ENCODE assay signal across 13 cellular contexts in genomic region chr10:84837041-84837766, GRCh38.
DNase-seq lines count a peak whose midpoint lies in the region; ATAC-seq and TF ChIP-seq lines count a peak whose summit lies in the region.
"Had no signal": no experiment of that assay in that cellular context is flagged by ENCODE, and none has a peak within 500 bp of the region (broad histone marks: within the 10 kb centered on the region; RNA-seq: fewer than 3 reads in every experiment).

No MANE protein-coding gene starts in this region.

- H2BK120ac ChIP-seq in trophoblast cell (ENCODE audit: insufficient read depth, low read length, poor library complexity) = no peak overlapping the region

- no peak for DNase-seq in Right ventricle myocardium inferior (ENCODE audit: missing footprints)
- DNase-seq in cardiac septum (ENCODE audit: low spot score) = no peak
- peak; percentile 91 for DNase-seq in NCI-H69 (lab: John Stamatoyannopoulos, UW)
- DNase-seq in left cardiac atrium = no peak
- DNase-seq in trophoblast cell = no peak
- no peak for DNase-seq in dorsolateral prefrontal cortex
- no peak for DNase-seq in activated T-cell treated with anti-CD3 and anti-CD28 coated beads, Interleukin-2, amount 50 U/mL, for 1 hour
- DNase-seq: MG63, NCI-H1694, NCI-H82 had no signal

- no peak for TF ChIP-seq CTCF in dorsolateral prefrontal cortex (IDR thresholded peaks at IDR 0.05 in 54 of 56, conservative IDR thresholded peaks at IDR 0.05 in 2 of 56; ENCODE audit: low read depth in 1 of 56, partially characterized antibody in 56 of 56)

- intact Hi-C loops in Right ventricle myocardium inferior (cut with DNase I) = no loop called here
- intact Hi-C loops in cardiac septum (cut with DNase I) = no loop called here
- intact Hi-C loops in left cardiac atrium (cut with DNase I) = no loop called here
- intact Hi-C loops in dorsolateral prefrontal cortex (cut with DNase I) = no loop called here

- H4K91ac ChIP-seq in trophoblast cell (ENCODE audit: low read depth, low read length) = no peak overlapping the region

- peaks cover 3 to 4% of the 10 kb centered on the region in 2 experiments for H3K4me1 ChIP-seq in trophoblast cell (ENCODE audit: control insufficient read depth in 1 of 2, insufficient read depth in 2 of 2, low read length in 2 of 2)
- H3K4me1 ChIP-seq: A549, HAP-1 had no signal

- H3K14ac ChIP-seq in trophoblast cell (ENCODE audit: low read length) = no peak overlapping the region

- H3K4me3 ChIP-seq in trophoblast cell (ENCODE audit: low read depth, low read length) (no peak overlapping the region), dorsolateral prefrontal cortex (no peak overlapping the region)
- H3K4me3 ChIP-seq: A549, GM12878, HAP-1, MG63 had no signal

- ATAC-seq in Right ventricle myocardium inferior = peak; percentile 93
- ATAC-seq in left cardiac atrium = peak; percentile 88 to 91
- ATAC-seq: A549, GM12878 had no signal

- no peak overlapping the region for H2AFZ ChIP-seq in trophoblast cell (ENCODE audit: insufficient read depth, low read length, poor library complexity)

- H3K27ac ChIP-seq in trophoblast cell (ENCODE audit: low read depth, low read length) (no peak overlapping the region), dorsolateral prefrontal cortex (no peak overlapping the region)
- H3K27ac ChIP-seq: A549 had no signal

- WGBS in trophoblast cell (ENCODE audit: extremely low coverage, insufficient coverage, insufficient read length) = no CpG with 5 or more reads among the region's 2 CpGs

- H2AK5ac ChIP-seq in trophoblast cell (ENCODE audit: low read length) = no peak overlapping the region

- no peaks in the 10 kb centered on the region for H3K36me3 ChIP-seq in trophoblast cell (ENCODE audit: control insufficient read depth in 1 of 2, insufficient read depth in 2 of 2, low read length in 2 of 2)
- H3K36me3 ChIP-seq: HAP-1, MG63 had no signal

- H3K27me3 ChIP-seq in trophoblast cell (ENCODE audit: insufficient read depth, low read length) (no peaks in the 10 kb centered on the region), dorsolateral prefrontal cortex (peaks cover 0 to 6% (median 0%) of the 10 kb centered on the region in 45 donors)

- no peak overlapping the region for H3K23ac ChIP-seq in trophoblast cell (ENCODE audit: low read length)

- no peaks in the 10 kb centered on the region for H3K79me2 ChIP-seq in trophoblast cell (ENCODE audit: control insufficient read depth, insufficient read depth, low read length, poor library complexity)

- no peaks in the 10 kb centered on the region for H3K79me1 ChIP-seq in trophoblast cell (ENCODE audit: low read length)

- no peak overlapping the region for H2BK12ac ChIP-seq in trophoblast cell (ENCODE audit: low read length)

- H3K4ac ChIP-seq in trophoblast cell (ENCODE audit: low read depth, low read length) = no peak overlapping the region

- H3K4me2 ChIP-seq in trophoblast cell (ENCODE audit: low read length) = no peak overlapping the region
- H3K4me2 ChIP-seq: A549 had no signal

- H4K12ac ChIP-seq in trophoblast cell (ENCODE audit: low read depth, low read length) = no peak overlapping the region

- H2BK5ac ChIP-seq in trophoblast cell (ENCODE audit: low read depth, low read length, poor library complexity) = no peak overlapping the region

- H3K18ac ChIP-seq in trophoblast cell (ENCODE audit: low read length) = no peak overlapping the region

- H3K9ac ChIP-seq in trophoblast cell (ENCODE audit: low read length) = no peak overlapping the region

- H4K8ac ChIP-seq in trophoblast cell (ENCODE audit: low read depth, low read length) = no peak overlapping the region

- H3K9me3 ChIP-seq in trophoblast cell (ENCODE audit: insufficient read depth, low read depth, low read length) = no peaks in the 10 kb centered on the region
- H3K9me3 ChIP-seq: A549, HAP-1, MG63 had no signal
